ENCODE assay signal across 23 cellular contexts in the genomic region with DNA sequence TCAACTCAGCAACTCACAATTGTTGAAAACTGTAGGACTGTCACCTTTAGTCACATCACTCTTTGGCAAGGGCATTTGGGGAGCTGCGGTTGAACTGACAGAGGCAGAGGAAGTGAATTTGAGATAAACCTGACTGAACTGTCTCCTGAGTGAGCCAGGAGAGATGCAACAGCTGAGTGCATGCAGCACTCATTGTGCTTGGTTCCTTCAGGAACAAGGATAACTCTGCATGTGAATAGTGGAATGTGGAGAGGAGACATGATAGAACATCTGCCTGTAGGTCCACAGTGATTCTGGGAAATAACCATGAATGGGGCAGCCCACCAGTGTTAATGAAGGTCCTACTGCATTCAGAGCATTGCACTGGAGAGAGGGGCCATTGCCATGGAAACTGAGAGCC.
"Had no signal": no experiment of that assay in that cellular context is flagged by ENCODE, and none has a peak within 500 bp of the region (broad histone marks: within the 10 kb centered on the region; RNA-seq: fewer than 3 reads in every experiment).

No MANE protein-coding gene starts in this region.

- H3K9me3 ChIP-seq: esophagus muscularis mucosa, gastroesophageal sphincter, prostate gland, spleen, testis, tibial nerve, upper lobe of right lung, vagina had no signal

- H3K9ac ChIP-seq: parathyroid adenoma had no signal

- H3K27ac ChIP-seq: epithelial cell of prostate, esophagus muscularis mucosa, gastroesophageal sphincter, hepatocyte, parathyroid adenoma, prostate gland, spleen, testis, tibial nerve, upper lobe of right lung, vagina had no signal

- H2AFZ ChIP-seq: hepatocyte, parathyroid adenoma had no signal

- H3K4me1 ChIP-seq: esophagus muscularis mucosa, gastroesophageal sphincter, parathyroid adenoma, prostate gland, spleen, testis, tibial nerve, upper lobe of right lung, vagina had no signal

- H3K27me3 ChIP-seq: esophagus muscularis mucosa, gastroesophageal sphincter, hepatocyte, testis, tibial nerve, upper lobe of right lung, vagina had no signal

- H3K4me3 ChIP-seq: esophagus muscularis mucosa, gastroesophageal sphincter, hepatocyte, lung, prostate gland, spleen, testis, tibial nerve, upper lobe of right lung, vagina had no signal

- DNase-seq: effector memory CD8-positive, alpha-beta T cell; head of caudate nucleus; left colon; left ventricle myocardium superior; mesenchymal stem cell; naive B cell; nephron progenitor cell; retina; spleen; stimulated activated CD4-positive, alpha-beta T cell treated with anti-CD3 and anti-CD28 coated beads, Interleukin-15, amount 100 ng/mL, for 24 hours; stimulated activated CD4-positive, alpha-beta T cell treated with anti-CD3 and anti-CD28 coated beads, Interleukin-1b, Interleukin-23, amount 100 ng/mL, for 48 hours; stimulated activated CD4-positive, alpha-beta T cell treated with anti-CD3 and anti-CD28 coated beads, Interleukin-4, amount 100 ng/mL, for 24 hours; testis; upper lobe of right lung had no signal

- H3K36me3 ChIP-seq: esophagus muscularis mucosa, gastroesophageal sphincter, prostate gland, spleen, tibial nerve, upper lobe of right lung, vagina had no signal

- H3K79me2 ChIP-seq: hepatocyte, parathyroid adenoma had no signal

- H3K4me2 ChIP-seq: hepatocyte had no signal
